17 cellular contexts compared by ENCODE assay signal in the genomic region with DNA sequence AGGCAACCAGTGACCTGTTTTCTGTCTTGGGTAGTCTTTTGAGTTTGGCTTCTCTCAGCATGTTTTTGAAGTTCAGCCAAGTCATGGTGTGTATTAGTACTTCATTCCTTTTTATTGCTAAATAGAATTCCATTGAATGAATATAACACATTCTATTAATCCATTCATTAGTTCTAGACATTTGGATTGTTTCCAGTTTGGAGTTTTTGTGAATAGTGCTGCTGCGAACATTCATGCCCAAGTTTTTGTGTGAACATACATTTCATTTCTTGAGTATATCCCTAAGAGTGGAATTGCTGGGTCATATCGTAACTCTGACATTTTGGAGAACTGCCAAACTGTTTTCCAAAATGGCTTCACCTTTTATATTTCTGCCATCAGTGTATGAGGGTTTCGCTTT. TPM values are rescaled to one million over a fixed set of nuclear protein-coding genes. Genes with fewer than 3 reads are reported as not detected.
DNase-seq lines count a peak whose midpoint lies in the region; ATAC-seq and TF ChIP-seq lines count a peak whose summit lies in the region.
"Had no signal": no experiment of that assay in that cellular context is flagged by ENCODE, and none has a peak within 500 bp of the region (broad histone marks: within the 10 kb centered on the region; RNA-seq: fewer than 3 reads in every experiment).

No MANE protein-coding gene starts in this region.

- peaks cover 0 to 26% (median 0%) of the 10 kb centered on the region in 11 experiments; a peak in 3 of 22 replicates for H4K20me1 ChIP-seq in BLaER1 treated with 17β-estradiol and CSF1 and Interleukin-3, amounts not matched to agents 10 nM and 100 nM
- peaks cover 12% of the 10 kb centered on the region for H4K20me1 ChIP-seq in neural progenitor cell (ENCODE audit: low read depth)

- peaks cover 12 to 57% (median 38%) of the 10 kb centered on the region in 11 experiments for H3K36me3 ChIP-seq in BLaER1 treated with 17β-estradiol and CSF1 and Interleukin-3, amounts not matched to agents 10 nM and 100 nM
- H3K36me3 ChIP-seq in neural progenitor cell: no peaks in the 10 kb centered on the region
- H3K36me3 ChIP-seq: transverse colon had no signal

- H2AFZ ChIP-seq in neural progenitor cell (replicated peaks): no peak overlapping the region

- no peak overlapping the region for H3K4me3 ChIP-seq in BLaER1 treated with 17β-estradiol and CSF1 and Interleukin-3, amounts not matched to agents 10 nM and 100 nM
- no peak overlapping the region for H3K4me3 ChIP-seq in neural progenitor cell
- H3K4me3 ChIP-seq: transverse colon had no signal

- no peak for ATAC-seq in activated T-helper 17 cell treated with anti-CD3 and anti-CD28 coated beads, Interleukin-2, amount 50 U/mL, for 72 hours (replicated peaks)
- ATAC-seq in HG02623 (IDR thresholded peaks at IDR 0.05; ENCODE audit: unreplicated experiment): no peak
- ATAC-seq: esophagus mucosa; naive thymus-derived CD8-positive, alpha-beta T cell; right cardiac atrium had no signal

- peaks cover 47% of the 10 kb centered on the region for H3K36me3 Mint-ChIP-seq in activated T-helper 17 cell treated with anti-CD3 and anti-CD28 coated beads, Interleukin-2, amount 50 U/mL, for 72 hours (ENCODE audit: low read depth)
- H3K36me3 Mint-ChIP-seq in neural progenitor cell: peaks cover 25% of the 10 kb centered on the region

- peak overlapping the region; percentile 72 for H3K27ac Mint-ChIP-seq in activated T-helper 17 cell treated with anti-CD3 and anti-CD28 coated beads, Interleukin-2, amount 50 U/mL, for 72 hours
- no peak overlapping the region for H3K27ac Mint-ChIP-seq in neural progenitor cell

- peaks cover 28% of the 10 kb centered on the region for H3K4me1 Mint-ChIP-seq in activated T-helper 17 cell treated with anti-CD3 and anti-CD28 coated beads, Interleukin-2, amount 50 U/mL, for 72 hours
- peaks cover 27% of the 10 kb centered on the region for H3K4me1 Mint-ChIP-seq in neural progenitor cell

- peaks cover under 1 to 12% (median 10%) of the 10 kb centered on the region in 11 experiments; a peak in 13 of 22 replicates for H3K9me3 ChIP-seq in BLaER1 treated with 17β-estradiol and CSF1 and Interleukin-3, amounts not matched to agents 10 nM and 100 nM (replicated peaks in 1 of 11)
- no peaks in the 10 kb centered on the region for H3K9me3 ChIP-seq in neural progenitor cell (ENCODE audit: low read depth)
- H3K9me3 ChIP-seq: transverse colon had no signal

- H3K27ac ChIP-seq in BLaER1 treated with 17β-estradiol and CSF1 and Interleukin-3, amounts not matched to agents 10 nM and 100 nM: no peak overlapping the region
- H3K27ac ChIP-seq in neural progenitor cell: no peak overlapping the region
- H3K27ac ChIP-seq: KMS-11, transverse colon had no signal

- peaks cover 23% of the 10 kb centered on the region for H3F3A ChIP-seq in neural progenitor cell (ENCODE audit: low read depth)

- peak overlapping the region; percentile 95 for H3K4me3 Mint-ChIP-seq in activated T-helper 17 cell treated with anti-CD3 and anti-CD28 coated beads, Interleukin-2, amount 50 U/mL, for 72 hours
- H3K4me3 Mint-ChIP-seq in neural progenitor cell: no peak overlapping the region

- H3K27me3 Mint-ChIP-seq in activated T-helper 17 cell treated with anti-CD3 and anti-CD28 coated beads, Interleukin-2, amount 50 U/mL, for 72 hours: no peaks in the 10 kb centered on the region
- H3K27me3 Mint-ChIP-seq in neural progenitor cell (ENCODE audit: insufficient read depth, low read depth): peaks cover 2% of the 10 kb centered on the region
- H3K27me3 Mint-ChIP-seq: naive thymus-derived CD8-positive, alpha-beta T cell had no signal

- H3K27me3 ChIP-seq in BLaER1 treated with 17β-estradiol and CSF1 and Interleukin-3, amounts not matched to agents 10 nM and 100 nM: no peaks in the 10 kb centered on the region
- H3K27me3 ChIP-seq in neural progenitor cell: no peaks in the 10 kb centered on the region
- H3K27me3 ChIP-seq: transverse colon had no signal

- peaks cover 14 to 30% (median 26%) of the 10 kb centered on the region in 10 experiments for H3K4me1 ChIP-seq in BLaER1 treated with 17β-estradiol and CSF1 and Interleukin-3, amounts not matched to agents 10 nM and 100 nM
- H3K4me1 ChIP-seq in neural progenitor cell: peaks cover 7% of the 10 kb centered on the region

- peaks cover 68% of the 10 kb centered on the region for H3K79me2 ChIP-seq in neural progenitor cell (ENCODE audit: low read depth)

- no peak for TF ChIP-seq CTCF in neural progenitor cell (IDR thresholded peaks at IDR 0.05)

- no peaks in the 10 kb centered on the region for H3K9me3 Mint-ChIP-seq in activated T-helper 17 cell treated with anti-CD3 and anti-CD28 coated beads, Interleukin-2, amount 50 U/mL, for 72 hours
- peaks cover 2% of the 10 kb centered on the region for H3K9me3 Mint-ChIP-seq in neural progenitor cell

- DNase-seq in EH (ENCODE audit: low read depth) (peak; percentile 37), foreskin melanocyte (peak; percentile 76), activated gamma-delta T cell (lab: John Stamatoyannopoulos, UW) (no peak), neural progenitor cell (ENCODE audit: low spot score) (no peak), cerebellar nuclear complex (lab: John Stamatoyannopoulos, UW) (no peak)
- DNase-seq: activated CD8-positive, alpha-beta memory T cell treated with anti-CD3 and anti-CD28 coated beads, Interleukin-2, amount 50 U/mL, for 48 hours; cortex of kidney; naive thymus-derived CD8-positive, alpha-beta T cell; NCI-H1436; right cardiac atrium; stimulated activated CD4-positive, alpha-beta T cell treated with anti-CD3 and anti-CD28 coated beads, Interleukin-2, amount 100 ng/mL, for 24 hours; transverse colon had no signal

- H3K4me2 ChIP-seq in BLaER1 treated with 17β-estradiol and CSF1 and Interleukin-3, amounts not matched to agents 10 nM and 100 nM: peak overlapping the region in 7 of 11 experiments; percentile 3 to 32 (median 10); a peak in 5 of 22 replicates
- no peak overlapping the region for H3K4me2 ChIP-seq in neural progenitor cell
- H3K4me2 ChIP-seq: KMS-11 had no signal

- no peak overlapping the region for H3K9ac ChIP-seq in BLaER1 treated with 17β-estradiol and CSF1 and Interleukin-3, amounts not matched to agents 10 nM and 100 nM
- H3K9ac ChIP-seq in neural progenitor cell: no peak overlapping the region
- H3K9ac ChIP-seq: KMS-11 had no signal

RNA-seq across cellular contexts. Expression of gene ZNF346, which starts 2.6 kb away (rescaled TPM):
- total RNA-seq in activated T-helper 17 cell treated with anti-CD3 and anti-CD28 coated beads, Interleukin-2, amount 50 U/mL, for 72 hours: 10 to 100 TPM; 18.5 to 22.5 TPM
- total RNA-seq in neural progenitor cell (ENCODE audit: low replicate concordance): 28.2 and 32.2 TPM in 2 replicates

RNA-seq across cellular contexts. Expression of gene UIMC1, which starts 18.6 kb away (rescaled TPM):
- total RNA-seq in activated T-helper 17 cell treated with anti-CD3 and anti-CD28 coated beads, Interleukin-2, amount 50 U/mL, for 72 hours: 10 to 100 TPM; 42.5 to 43.0 TPM
- 57.5 and 67.7 TPM in 2 replicates for total RNA-seq in neural progenitor cell (ENCODE audit: low replicate concordance)

Comparison
In these comparisons a context has a peak if more than half of its experiments do, and no peak if none do; other contexts are left out.
1. DNase-seq: peak in EH (single experiment) and foreskin melanocyte (single experiment); none in activated gamma-delta T cell (single experiment), neural progenitor cell (single experiment) and cerebellar nuclear complex (0 of 2).